ENCODE assay signal across 11 cellular contexts in genomic region chr11:14413307-14414072, GRCh38. TPM values are rescaled to one million over a fixed set of nuclear protein-coding genes. Genes with fewer than 3 reads are reported as not detected.
DNase-seq lines count a peak whose midpoint lies in the region; TF ChIP-seq lines count a peak whose summit lies in the region.
"Had no signal": no experiment of that assay in that cellular context is flagged by ENCODE, and none has a peak within 500 bp of the region (broad histone marks: within the 10 kb centered on the region; RNA-seq: fewer than 3 reads in every experiment).

No MANE protein-coding gene starts in this region.

- BruUV-seq in Calu3 (replicated peaks; lab: Mats Ljungman, UMichigan): no TSS peak

- H3K4me1 ChIP-seq in mesodermal cell (ENCODE audit: control insufficient read depth, insufficient read depth, low read length, poor library complexity, severe bottlenecking): peaks cover 36% of the 10 kb centered on the region

- no peaks in the 10 kb centered on the region for H3K9me3 ChIP-seq in mesodermal cell (ENCODE audit: control insufficient read depth, low read length)
- H3K9me3 ChIP-seq: body of pancreas had no signal

- peak; percentile 29 for TF ChIP-seq CTCF in AG09319 (IDR thresholded peaks at IDR 0.05; ENCODE audit: low read depth, low read length)
- TF ChIP-seq CTCF in cardiac fibroblast (IDR thresholded peaks at IDR 0.05; ENCODE audit: low read depth, low read length): peak; percentile 41
- no peak for TF ChIP-seq CTCF in Calu3 (IDR thresholded peaks at IDR 0.05; ENCODE audit: unreplicated experiment)

- H3K4me1 Mint-ChIP-seq in Calu3 (ENCODE audit: low read depth, unreplicated experiment): no peaks in the 10 kb centered on the region

- in situ Hi-C loops in KBM-7 (cut with MboI; ENCODE audit: low pct_unique_long_range_greater_than_20kb, low sequenced_read_pairs): no loop called here

- H3K9me3 Mint-ChIP-seq in Calu3 (ENCODE audit: low read depth, unreplicated experiment): no peaks in the 10 kb centered on the region

- intact Hi-C loops in Calu3 (cut with micrococcal nuclease; ENCODE audit: unreplicated experiment): no loop called here

- DNase-seq in AG09319 (ENCODE audit: extremely low read depth, low read depth) (peak; percentile 30), KBM-7 (peak; percentile 41), cardiac fibroblast (ENCODE audit: low read depth in 2 of 2) (peak; percentile 79 to 82), Calu3 (no peak), DMS153 (lab: John Stamatoyannopoulos, UW) (no peak), NCI-H146 (lab: John Stamatoyannopoulos, UW) (no peak)
- DNase-seq in stimulated activated CD4-positive, alpha-beta T cell treated with anti-CD3 and anti-CD28 coated beads, Interleukin-12 subunit alpha, Interleukin-12 subunit beta, amount 100 ng/mL, for 4 hours: no peak
- DNase-seq: NCI-H2227 treated with DMSO at 0.1 percent for 48 hours had no signal

- WGBS in mesodermal cell (ENCODE audit: insufficient coverage in 2 of 2), 2 experiments: 62 to 76% methylated on average over 4 of the region's 4 CpGs

- H3K36me3 ChIP-seq in mesodermal cell (ENCODE audit: control insufficient read depth, insufficient read depth, low read length): no peaks in the 10 kb centered on the region

- H3K36me3 Mint-ChIP-seq in Calu3 (ENCODE audit: insufficient read depth, unreplicated experiment): no peaks in the 10 kb centered on the region

- CTCF ChIA-PET in Calu3 (lab: Charles Lee): interaction anchor here (0.5 kb wide), 1 partner anchor 47 kb away, joined by 3 read pairs; no protein-coding TSS in a partner anchor

- H3K27ac ChIP-seq in mesodermal cell (ENCODE audit: low read depth, low read length, severe bottlenecking): peak overlapping the region; percentile 80
- H3K27ac ChIP-seq: body of pancreas had no signal

- no peak overlapping the region for H3K27ac Mint-ChIP-seq in Calu3 (ENCODE audit: unreplicated experiment)

- H3K4me3 ChIP-seq in cardiac fibroblast (replicated peaks in 1 of 2; ENCODE audit: low read depth in 2 of 2, low read length in 2 of 2): no peak overlapping the region
- no peak overlapping the region for H3K4me3 ChIP-seq in mesodermal cell (ENCODE audit: extremely low read depth, insufficient read depth, low read length, poor library complexity, severe bottlenecking)
- H3K4me3 ChIP-seq: body of pancreas, skin epidermis had no signal

- no peak overlapping the region for H3K4me3 Mint-ChIP-seq in Calu3 (ENCODE audit: low read depth, unreplicated experiment)

- H3K27me3 Mint-ChIP-seq in Calu3 (ENCODE audit: unreplicated experiment): no peaks in the 10 kb centered on the region

RNA-seq across cellular contexts. Expression of gene RRAS2, which starts 54.5 kb away (rescaled TPM):
- 47.5 TPM for polyA plus RNA-seq in mesodermal cell (2013, experiment 1 of 2)
- polyA plus RNA-seq in mesodermal cell (2013, experiment 2 of 2): 52.1 TPM
- 37.2 and 42.8 TPM in 2 replicates for total RNA-seq in Calu3 (2022)

Comparison
In these comparisons a context has a peak if more than half of its experiments do, and no peak if none do; other contexts are left out.
1. DNase-seq: peak in AG09319 (single experiment), KBM-7 (single experiment) and cardiac fibroblast (2 of 2); none in Calu3 (single experiment), DMS153 (single experiment), stimulated activated CD4-positive, alpha-beta T cell treated with anti-CD3 and anti-CD28 coated beads, Interleukin-12 subunit alpha, Interleukin-12 subunit beta, amount 100 ng/mL, for 4 hours (single experiment) and NCI-H146 (single experiment).